32 cellular contexts compared by ENCODE assay signal in genomic region chr13:48019796-48020195, GRCh38. TPM values are rescaled to one million over a fixed set of nuclear protein-coding genes. Genes with fewer than 3 reads are reported as not detected.
DNase-seq lines count a peak whose midpoint lies in the region; ATAC-seq, FAIRE-seq and TF ChIP-seq lines count a peak whose summit lies in the region.
"Had no signal": no experiment of that assay in that cellular context is flagged by ENCODE, and none has a peak within 500 bp of the region (broad histone marks: within the 10 kb centered on the region; RNA-seq: fewer than 3 reads in every experiment).

No MANE protein-coding gene starts in this region.

- no peak overlapping the region for H4K91ac ChIP-seq in IMR-90 (ENCODE audit: insufficient read depth, low read depth, low read length)

- no peaks in the 10 kb centered on the region for H4K20me1 ChIP-seq in HepG2 (ENCODE audit: insufficient read depth, low read length)
- no peaks in the 10 kb centered on the region for H4K20me1 ChIP-seq in IMR-90 (ENCODE audit: insufficient read depth, low read length)
- no peaks in the 10 kb centered on the region for H4K20me1 ChIP-seq in K562 (replicated peaks; ENCODE audit: control insufficient read depth, insufficient read depth, low read length)
- H4K20me1 ChIP-seq: BLaER1; BLaER1 treated with 17β-estradiol and CSF1 and Interleukin-3, amounts not matched to agents 10 nM and 100 nM had no signal

- in situ Hi-C loops in HepG2 (cut with HindIII; ENCODE audit: extremely low pct_ligation_motif_present, low pct_unique_long_range_greater_than_20kb), result no loop called here
- in situ Hi-C loops in IMR-90 (cut with MboI; ENCODE audit: low sequenced_read_pairs), result no loop called here
- in situ Hi-C loops in K562 (cut with MboI), result no loop called here

- no peaks in the 10 kb centered on the region for H3K27me3 ChIP-seq in HepG2 (ENCODE audit: control insufficient read depth in 1 of 2, insufficient read depth in 2 of 2, low read length in 2 of 2)
- no peaks in the 10 kb centered on the region for H3K27me3 ChIP-seq in right lobe of liver
- H3K27me3 ChIP-seq in IMR-90 (ENCODE audit: control insufficient read depth, insufficient read depth, low read length), result no peaks in the 10 kb centered on the region
- H3K27me3 ChIP-seq in K562 (ENCODE audit: control insufficient read depth in 2 of 2, insufficient read depth in 2 of 2, low read length in 2 of 2), result no peaks in the 10 kb centered on the region
- H3K27me3 ChIP-seq in WERI-Rb-1 (ENCODE audit: insufficient read depth, low read depth, severe bottlenecking), result no peaks in the 10 kb centered on the region
- H3K27me3 ChIP-seq: BE2C; BLaER1; BLaER1 treated with 17β-estradiol and CSF1 and Interleukin-3, amounts not matched to agents 10 nM and 100 nM had no signal

- BruUV-seq in HepG2 (replicated peaks; lab: Mats Ljungman, UMichigan), result no TSS peak
- no TSS peak for BruUV-seq in IMR-90 (replicated peaks; lab: Mats Ljungman, UMichigan)
- BruUV-seq in K562 (replicated peaks; lab: Mats Ljungman, UMichigan), result no TSS peak

- ATAC-seq in HepG2 (no peak), right lobe of liver (no peak), IMR-90 (ENCODE audit: low read depth) (no peak), K562 (no peak), GM19395 (IDR thresholded peaks at IDR 0.05; ENCODE audit: unreplicated experiment) (no peak), HG03097 (IDR thresholded peaks at IDR 0.05; ENCODE audit: low FRiP score, unreplicated experiment) (no peak)
- ATAC-seq: A549; CD8-positive, alpha-beta T cell had no signal

- H3K36me3 ChIP-seq in HepG2 (replicated peaks in 1 of 2; ENCODE audit: control insufficient read depth in 1 of 2, insufficient read depth in 2 of 2, low read length in 2 of 2) (no peaks in the 10 kb centered on the region), right lobe of liver (no peaks in the 10 kb centered on the region), IMR-90 (ENCODE audit: control insufficient read depth, insufficient read depth, low read length) (no peaks in the 10 kb centered on the region), K562 (ENCODE audit: control insufficient read depth, insufficient read depth, low read length) (no peaks in the 10 kb centered on the region), WERI-Rb-1 (no peaks in the 10 kb centered on the region)
- H3K36me3 ChIP-seq: BE2C had no signal

- DNase-seq in HepG2 (ENCODE audit: low spot score) (no peak), right lobe of liver (no peak), IMR-90 (no peak), K562 (ENCODE audit: extremely low read depth in 1 of 4, low spot score in 3 of 4) (no peak), WERI-Rb-1 (no peak)
- DNase-seq: 8988T; ACHN; AML-193; BE2C; C1 segment of cervical spinal cord; Caco-2; Calu3; CD4-positive, alpha-beta memory T cell; CD4-positive, alpha-beta T cell; CD4-positive, CD25-positive, alpha-beta regulatory T cell; CD8-positive, alpha-beta memory T cell; CD8-positive, alpha-beta T cell; COR-L47; DMS 273 treated with DMSO at 0.1 percent for 48 hours; DMS153; DMS79; DMS79 treated with DMSO at 0.1 percent for 48 hours; DND-41; EL had no signal

- 52% methylated on average over 1 of the region's 1 CpG for WGBS in HepG2 (ENCODE audit: low lambda C conversion rate)
- WGBS in right lobe of liver (ENCODE audit: insufficient coverage, low coverage, low lambda C conversion rate, missing lambda C conversion rate), result 89% methylated on average over 1 of the region's 1 CpG
- WGBS in IMR-90 (ENCODE audit: extremely low coverage in 2 of 2, insufficient read length in 1 of 2), 2 experiments, result no CpG with 5 or more reads among the region's 1 CpG
- WGBS in K562 (ENCODE audit: insufficient coverage, low coverage, missing lambda C conversion rate), result 88% methylated on average over 1 of the region's 1 CpG

- POLR2A ChIA-PET in HepG2 (lab: Yijun Ruan, JAX), result no interaction called here
- POLR2A ChIA-PET in IMR-90 (lab: Charles Lee; ENCODE audit: unreplicated experiment), result no interaction called here
- POLR2A ChIA-PET in K562 (lab: Yijun Ruan, JAX), result no interaction called here

- no peak overlapping the region for H3K23ac ChIP-seq in IMR-90 (ENCODE audit: low read depth, low read length)

- H3K9me1 ChIP-seq in IMR-90 (ENCODE audit: insufficient read depth, low read length), result no peaks in the 10 kb centered on the region
- no peaks in the 10 kb centered on the region for H3K9me1 ChIP-seq in K562 (ENCODE audit: control insufficient read depth, insufficient read depth, low read length)

- CTCF ChIA-PET in HepG2 (lab: Yijun Ruan, JAX; ENCODE audit: low intra/inter-chr PET ratio, low total read pairs), result no interaction called here
- CTCF ChIA-PET in IMR-90 (lab: Yijun Ruan, JAX), result no interaction called here
- CTCF ChIA-PET in K562 (lab: Yijun Ruan, JAX; ENCODE audit: low intra/inter-chr PET ratio), result no interaction called here

- H2BK20ac ChIP-seq in IMR-90 (ENCODE audit: low read depth, low read length), result no peak overlapping the region

- H2AK9ac ChIP-seq in IMR-90 (replicated peaks; ENCODE audit: low read depth, low read length, poor library complexity), result no peak overlapping the region

- H3K4me1 ChIP-seq in HepG2 (ENCODE audit: insufficient read depth, low read length) (0 out of 2 replicates have a peak, but pooled peaks cover 7% of the 10 kb centered on the region), right lobe of liver (no peaks in the 10 kb centered on the region), IMR-90 (ENCODE audit: control insufficient read depth, insufficient read depth, low read length) (no peaks in the 10 kb centered on the region), K562 (replicated peaks in 1 of 2; ENCODE audit: control insufficient read depth in 2 of 2, insufficient read depth in 2 of 2, low read length in 2 of 2) (no peaks in the 10 kb centered on the region)
- H3K4me1 ChIP-seq: A549; BE2C; BLaER1; BLaER1 treated with 17β-estradiol and CSF1 and Interleukin-3, amounts not matched to agents 10 nM and 100 nM; Caco-2 had no signal

- TF ChIP-seq EP300 in HepG2 (IDR thresholded peaks at IDR 0.05; ENCODE audit: low read depth in 2 of 2, low read length in 2 of 2) (no peak), HepG2 (CRISPR knock-in tag; IDR thresholded peaks at IDR 0.05; ENCODE audit: borderline replicate concordance) (no peak), K562 (IDR thresholded peaks at IDR 0.05; ENCODE audit: low read length) (no peak)

- no peaks in the 10 kb centered on the region for H3K79me1 ChIP-seq in IMR-90 (ENCODE audit: low read depth in 1 of 2, low read length in 2 of 2)

- no peak overlapping the region for H2BK15ac ChIP-seq in IMR-90 (ENCODE audit: low read depth, low read length)

- no peak overlapping the region for H3K4ac ChIP-seq in IMR-90 (ENCODE audit: low read depth, low read length)

- no peak overlapping the region for H3K27ac ChIP-seq in HepG2 (ENCODE audit: extremely low read length, insufficient read depth, low read length)
- H3K27ac ChIP-seq in right lobe of liver, result no peak overlapping the region
- peak overlapping the region; percentile 81 for H3K27ac ChIP-seq in C4-2B
- no peak overlapping the region for H3K27ac ChIP-seq in IMR-90 (ENCODE audit: insufficient read depth, low read length)
- no peak overlapping the region for H3K27ac ChIP-seq in K562 (ENCODE audit: extremely low read depth, low read depth, low read length)
- H3K27ac ChIP-seq in WERI-Rb-1, result no peak overlapping the region
- H3K27ac ChIP-seq: A549; BLaER1; BLaER1 treated with 17β-estradiol and CSF1 and Interleukin-3, amounts not matched to agents 10 nM and 100 nM had no signal

- no peak overlapping the region for H3K4me3 ChIP-seq in HepG2 (replicated peaks in 1 of 3; ENCODE audit: insufficient read depth in 1 of 3, low read depth in 2 of 3, low read length in 3 of 3)
- H3K4me3 ChIP-seq in right lobe of liver, result no peak overlapping the region
- H3K4me3 ChIP-seq in IMR-90 (ENCODE audit: insufficient read depth, low read depth, low read length), result no peak overlapping the region
- no peak overlapping the region for H3K4me3 ChIP-seq in K562
- no peak overlapping the region for H3K4me3 ChIP-seq in WERI-Rb-1 (ENCODE audit: low read depth, low read length)
- H3K4me3 ChIP-seq: A549; BLaER1; BLaER1 treated with 17β-estradiol and CSF1 and Interleukin-3, amounts not matched to agents 10 nM and 100 nM had no signal

- H4K5ac ChIP-seq in IMR-90 (ENCODE audit: low read depth, low read length), result no peak overlapping the region

- H3K9me3 ChIP-seq in HepG2 (ENCODE audit: low read length), result no peaks in the 10 kb centered on the region
- no peaks in the 10 kb centered on the region for H3K9me3 ChIP-seq in right lobe of liver
- H3K9me3 ChIP-seq in IMR-90 (ENCODE audit: control insufficient read depth, insufficient read depth, low read length), result no peaks in the 10 kb centered on the region
- H3K9me3 ChIP-seq in K562 (replicated peaks; ENCODE audit: control insufficient read depth, insufficient read depth, low read depth, low read length), result no peaks in the 10 kb centered on the region
- H3K9me3 ChIP-seq in WERI-Rb-1 (ENCODE audit: severe bottlenecking), result no peaks in the 10 kb centered on the region
- H3K9me3 ChIP-seq: A549, BE2C, BLaER1, Caco-2 had no signal

- H4K8ac ChIP-seq in IMR-90 (ENCODE audit: low read depth in 2 of 2, low read length in 2 of 2), result no peak overlapping the region

- H2BK120ac ChIP-seq in IMR-90 (ENCODE audit: low read depth, low read length), result no peak overlapping the region

- H2AFZ ChIP-seq in HepG2 (ENCODE audit: low read length), result no peak overlapping the region
- no peak overlapping the region for H2AFZ ChIP-seq in IMR-90 (replicated peaks; ENCODE audit: low read length, poor library complexity)
- H2AFZ ChIP-seq in K562 (ENCODE audit: low read depth, low read length), result no peak overlapping the region

- no peak overlapping the region for H3K18ac ChIP-seq in IMR-90 (ENCODE audit: low read depth, low read length)

- no peak overlapping the region for H3K56ac ChIP-seq in IMR-90 (ENCODE audit: extremely low read depth, insufficient read depth, low read length)

- H3K4me2 ChIP-seq in HepG2 (ENCODE audit: low read depth, low read length) (no peak overlapping the region), IMR-90 (ENCODE audit: low read depth, low read length) (no peak overlapping the region), K562 (ENCODE audit: insufficient read depth, low read length) (no peak overlapping the region)
- H3K4me2 ChIP-seq: A549; BLaER1; BLaER1 treated with 17β-estradiol and CSF1 and Interleukin-3, amounts not matched to agents 10 nM and 100 nM had no signal

- no peak overlapping the region for H2BK5ac ChIP-seq in IMR-90 (ENCODE audit: low read depth, low read length, poor library complexity, severe bottlenecking)

- TF ChIP-seq RAD21 in HepG2 (CRISPR knock-in tag; IDR thresholded peaks at IDR 0.05) (no peak), IMR-90 (IDR thresholded peaks at IDR 0.05; ENCODE audit: low read length) (no peak), K562 (CRISPR knock-in tag; conservative IDR thresholded peaks at IDR 0.05 in 1 of 2, IDR thresholded peaks at IDR 0.05 in 1 of 2) (no peak)

- dilution Hi-C loops in IMR-90 (cut with HindIII; ENCODE audit: low sequenced_read_pairs, unreplicated experiment), result no loop called here

- intact Hi-C loops in HepG2 (cut with micrococcal nuclease; ENCODE audit: unreplicated experiment), result no loop called here
- intact Hi-C loops in right lobe of liver (cut with DNase I), result no loop called here
- intact Hi-C loops in IMR-90 (cut with micrococcal nuclease), result no loop called here
- intact Hi-C loops in K562 (cut with micrococcal nuclease), result no loop called here

- H3K14ac ChIP-seq in IMR-90 (replicated peaks; ENCODE audit: low read depth, low read length), result no peak overlapping the region

- no peak for TF ChIP-seq POLR2A in HepG2 (IDR thresholded peaks at IDR 0.05; ENCODE audit: insufficient read depth in 1 of 2, low read depth in 2 of 2, low read length in 2 of 2)
- TF ChIP-seq POLR2A in right lobe of liver (IDR thresholded peaks at IDR 0.05), result no peak
- TF ChIP-seq POLR2A in IMR-90 (IDR thresholded peaks at IDR 0.05; ENCODE audit: low read depth, low read length), result no peak
- TF ChIP-seq POLR2A in K562 (conservative IDR thresholded peaks at IDR 0.05), result no peak

- TF ChIP-seq CTCF in HepG2 (CRISPR knock-in tag; IDR thresholded peaks at IDR 0.05) (no peak), right lobe of liver (IDR thresholded peaks at IDR 0.05) (no peak), C4-2B (conservative IDR thresholded peaks at IDR 0.05) (no peak), IMR-90 (conservative IDR thresholded peaks at IDR 0.05; ENCODE audit: low read depth, low read length) (no peak), K562 (IDR thresholded peaks at IDR 0.05 in 2 of 3, conservative IDR thresholded peaks at IDR 0.05 in 1 of 3; ENCODE audit: insufficient read depth in 2 of 3, low read depth in 1 of 3, low read length in 3 of 3) (no peak), WERI-Rb-1 (IDR thresholded peaks at IDR 0.05; ENCODE audit: low read depth, low read length) (no peak)

- H2AK5ac ChIP-seq in IMR-90 (ENCODE audit: low read depth, low read length), result no peak overlapping the region

- FAIRE-seq in HepG2 (lab: Jason Lieb, UNC), result no peak
- no peak for FAIRE-seq in K562 (lab: Jason Lieb, UNC)
- FAIRE-seq: A204.1, A549, D721Med had no signal

- H3K79me2 ChIP-seq in HepG2 (ENCODE audit: insufficient read depth, low read length), result no peaks in the 10 kb centered on the region
- no peaks in the 10 kb centered on the region for H3K79me2 ChIP-seq in K562 (ENCODE audit: control insufficient read depth, insufficient read depth, low read length)

- H3K9ac ChIP-seq in HepG2 (ENCODE audit: insufficient read depth, low read depth, low read length) (no peak overlapping the region), IMR-90 (ENCODE audit: low read depth, low read length) (no peak overlapping the region), K562 (ENCODE audit: insufficient read depth in 1 of 2, low read depth in 2 of 2, low read length in 2 of 2) (no peak overlapping the region)
- H3K9ac ChIP-seq: BLaER1; BLaER1 treated with 17β-estradiol and CSF1 and Interleukin-3, amounts not matched to agents 10 nM and 100 nM had no signal

RNA-seq across cellular contexts. Expression of gene NUDT15, which starts 17.7 kb away (rescaled TPM):
- 47.3 and 69.9 TPM in 2 replicates for total RNA-seq in HepG2 (2016; rRNA removed; fragmentation: Illumina TruSeq; extraction: Trizol)
- total RNA-seq in HepG2 (2016; cell fraction: cytosol; rRNA removed; fragmentation: Illumina TruSeq; extraction: Trizol; ENCODE audit: low read depth), result 7.1 and 7.9 TPM in 2 replicates
- 49.0 and 73.7 TPM in 2 replicates for total RNA-seq in HepG2 (2016; cell fraction: insoluble cytoplasmic fraction; rRNA removed; fragmentation: Illumina TruSeq; extraction: Trizol)
- total RNA-seq in HepG2 (2016; cell fraction: membrane; rRNA removed; fragmentation: Illumina TruSeq; extraction: Trizol), result 30.3 and 35.9 TPM in 2 replicates
- total RNA-seq in HepG2 (2016; cell fraction: nucleus; rRNA removed; fragmentation: Illumina TruSeq; extraction: Trizol), result 15.9 and 17.8 TPM in 2 replicates
- 13.6 and 21.3 TPM in 2 replicates for polyA plus RNA-seq in HepG2 (2011; rRNA removed)
- 11.3 and 13.1 TPM in 2 replicates for polyA plus RNA-seq in HepG2 (2011; cell fraction: cytosol; rRNA removed)
- 2.6 and 3.5 TPM in 2 replicates for polyA plus RNA-seq in HepG2 (2011; cell fraction: nucleus; rRNA removed)
- polyA plus RNA-seq in HepG2 (2012), result 13.1 and 17.2 TPM in 2 replicates
- 8.9 and 9.5 TPM in 2 replicates for polyA plus RNA-seq in HepG2 (2016; cell fraction: cytosol; fragmentation: Illumina TruSeq; extraction: Trizol; ENCODE audit: low read depth)
- polyA plus RNA-seq in HepG2 (2016; cell fraction: insoluble cytoplasmic fraction; fragmentation: Illumina TruSeq; extraction: Trizol; ENCODE audit: low read depth), result 75.0 and 88.7 TPM in 2 replicates
- polyA plus RNA-seq in HepG2 (2016; cell fraction: membrane; fragmentation: Illumina TruSeq; extraction: Trizol; ENCODE audit: low read depth), result 25.3 and 25.5 TPM in 2 replicates
- polyA plus RNA-seq in HepG2 (2016; cell fraction: nucleus; fragmentation: Illumina TruSeq; extraction: Trizol; ENCODE audit: insufficient read depth, low read depth), result 26.7 and 30.6 TPM in 2 replicates
- 2.7 and 6.2 TPM in 2 replicates for polyA minus RNA-seq in HepG2 (2011; rRNA and poly(A)+ RNA removed; ENCODE audit: low replicate concordance)
- 5.0 and 6.7 TPM in 2 replicates for polyA minus RNA-seq in HepG2 (2011; cell fraction: cytosol; rRNA and poly(A)+ RNA removed)
- 5.1 and 5.9 TPM in 2 replicates for polyA minus RNA-seq in HepG2 (2011; cell fraction: nucleus; rRNA and poly(A)+ RNA removed)
- total RNA-seq in right lobe of liver, result 1 to 10 TPM; 5.1 to 7.6 (median 6.3) TPM
- 13.1 and 26.7 TPM in 2 replicates for total RNA-seq in IMR-90 (2012; rRNA removed)
- 11.8 and 14.2 TPM in 2 replicates for polyA plus RNA-seq in IMR-90 (2012; rRNA removed)
- polyA plus RNA-seq in IMR-90 (2012; cell fraction: cytosol; rRNA removed), result 3.3 and 7.0 TPM in 2 replicates
- 0.86 and 3.4 TPM in 2 replicates for polyA plus RNA-seq in IMR-90 (2012; cell fraction: nucleus; rRNA removed; ENCODE audit: low replicate concordance)
- 0.93 and 3.4 TPM in 2 replicates for total RNA-seq in K562 (2011; cell fraction: chromatin; rRNA removed; ENCODE audit: low replicate concordance)
- total RNA-seq in K562 (2011; cell fraction: nucleolus; rRNA removed), result 1.7 and 2.1 TPM in 2 replicates
- total RNA-seq in K562 (2011; cell fraction: nucleoplasm; rRNA removed), result 3.4 and 6.3 TPM in 2 replicates
- 14.2 and 14.6 TPM in 2 replicates for total RNA-seq in K562 (2014; rRNA removed)
- 25.0 and 25.3 TPM in 2 replicates for total RNA-seq in K562 (2014; rRNA removed; fragmentation: Illumina TruSeq; extraction: Trizol)
- 24.8 and 26.9 TPM in 2 replicates for total RNA-seq in K562 (2015; rRNA removed; fragmentation: Illumina TruSeq; extraction: Trizol)
- 14.4 and 15.6 TPM in 2 replicates for total RNA-seq in K562 (2021)
- 18.6 and 23.2 TPM in 2 replicates for polyA plus RNA-seq in K562 (2011; rRNA removed)
- polyA plus RNA-seq in K562 (2011; cell fraction: cytosol; rRNA removed), result 7.6 and 16.8 TPM in 2 replicates
- polyA plus RNA-seq in K562 (2011; cell fraction: nucleus; rRNA removed), result 2.0 and 3.8 TPM in 2 replicates
- polyA plus RNA-seq in K562 (2012), result 15.4 and 17.3 TPM in 2 replicates
- polyA plus RNA-seq in K562 (2014; fragmentation: Illumina TruSeq; extraction: Trizol), result 19.4 and 25.6 TPM in 2 replicates
- 10 to 100 TPM; 19.0 to 21.6 TPM for polyA plus RNA-seq in K562 (2014; fragmentation: Nextera tagmentation; extraction: Ambion mirVana)
- 19.5 and 21.4 TPM in 2 replicates for polyA plus RNA-seq in K562 (2014; rRNA removed)
- 5.7 and 6.7 TPM in 2 replicates for polyA minus RNA-seq in K562 (2011; rRNA and poly(A)+ RNA removed)
- 3.3 and 4.0 TPM in 2 replicates for polyA minus RNA-seq in K562 (2011; cell fraction: cytosol; rRNA and poly(A)+ RNA removed)
- polyA minus RNA-seq in K562 (2011; cell fraction: nucleus; rRNA and poly(A)+ RNA removed), result 0.94 and 2.3 TPM in 2 replicates

RNA-seq across cellular contexts. Expression of gene SUCLA2, which starts 18.7 kb away (rescaled TPM):
- total RNA-seq in HepG2 (2016; rRNA removed; fragmentation: Illumina TruSeq; extraction: Trizol), result 77.1 and 121 TPM in 2 replicates
- 12.0 and 15.2 TPM in 2 replicates for total RNA-seq in HepG2 (2016; cell fraction: cytosol; rRNA removed; fragmentation: Illumina TruSeq; extraction: Trizol; ENCODE audit: low read depth)
- total RNA-seq in HepG2 (2016; cell fraction: insoluble cytoplasmic fraction; rRNA removed; fragmentation: Illumina TruSeq; extraction: Trizol), result 75.9 and 120 TPM in 2 replicates
- total RNA-seq in HepG2 (2016; cell fraction: membrane; rRNA removed; fragmentation: Illumina TruSeq; extraction: Trizol), result 14.9 and 21.6 TPM in 2 replicates
- total RNA-seq in HepG2 (2016; cell fraction: nucleus; rRNA removed; fragmentation: Illumina TruSeq; extraction: Trizol), result 63.1 and 64.4 TPM in 2 replicates
- polyA plus RNA-seq in HepG2 (2011; rRNA removed), result 20.2 and 28.4 TPM in 2 replicates
- polyA plus RNA-seq in HepG2 (2011; cell fraction: cytosol; rRNA removed), result 14.6 and 18.2 TPM in 2 replicates
- polyA plus RNA-seq in HepG2 (2011; cell fraction: nucleus; rRNA removed), result 12.2 and 14.6 TPM in 2 replicates
- 28.9 and 43.9 TPM in 2 replicates for polyA plus RNA-seq in HepG2 (2012)
- polyA plus RNA-seq in HepG2 (2016; cell fraction: cytosol; fragmentation: Illumina TruSeq; extraction: Trizol; ENCODE audit: low read depth), result 4.5 and 4.8 TPM in 2 replicates
- 89.7 and 98.4 TPM in 2 replicates for polyA plus RNA-seq in HepG2 (2016; cell fraction: insoluble cytoplasmic fraction; fragmentation: Illumina TruSeq; extraction: Trizol; ENCODE audit: low read depth)
- polyA plus RNA-seq in HepG2 (2016; cell fraction: membrane; fragmentation: Illumina TruSeq; extraction: Trizol; ENCODE audit: low read depth), result 10.1 and 12.2 TPM in 2 replicates
- polyA plus RNA-seq in HepG2 (2016; cell fraction: nucleus; fragmentation: Illumina TruSeq; extraction: Trizol; ENCODE audit: insufficient read depth, low read depth), result 43.8 and 44.1 TPM in 2 replicates
- 8.5 and 8.7 TPM in 2 replicates for polyA minus RNA-seq in HepG2 (2011; rRNA and poly(A)+ RNA removed; ENCODE audit: low replicate concordance)
- 20.0 and 21.3 TPM in 2 replicates for polyA minus RNA-seq in HepG2 (2011; cell fraction: cytosol; rRNA and poly(A)+ RNA removed)
- 62.0 and 67.2 TPM in 2 replicates for polyA minus RNA-seq in HepG2 (2011; cell fraction: nucleus; rRNA and poly(A)+ RNA removed)
- 10 to 100 TPM; 16.0 to 35.8 (median 19.8) TPM for total RNA-seq in right lobe of liver
- total RNA-seq in IMR-90 (2012; rRNA removed), result 31.5 and 50.5 TPM in 2 replicates
- 29.5 and 36.1 TPM in 2 replicates for polyA plus RNA-seq in IMR-90 (2012; rRNA removed)
- 5.4 and 9.9 TPM in 2 replicates for polyA plus RNA-seq in IMR-90 (2012; cell fraction: cytosol; rRNA removed)
- polyA plus RNA-seq in IMR-90 (2012; cell fraction: nucleus; rRNA removed; ENCODE audit: low replicate concordance), result 2.6 and 12.7 TPM in 2 replicates
- 11.9 and 29.7 TPM in 2 replicates for total RNA-seq in K562 (2011; cell fraction: chromatin; rRNA removed; ENCODE audit: low replicate concordance)
- 8.5 and 8.7 TPM in 2 replicates for total RNA-seq in K562 (2011; cell fraction: nucleolus; rRNA removed)
- total RNA-seq in K562 (2011; cell fraction: nucleoplasm; rRNA removed), result 13.3 and 19.3 TPM in 2 replicates
- total RNA-seq in K562 (2014; rRNA removed), result 17.1 and 23.3 TPM in 2 replicates
- total RNA-seq in K562 (2014; rRNA removed; fragmentation: Illumina TruSeq; extraction: Trizol), result 41.7 and 45.8 TPM in 2 replicates
- 35.8 and 38.3 TPM in 2 replicates for total RNA-seq in K562 (2015; rRNA removed; fragmentation: Illumina TruSeq; extraction: Trizol)
- total RNA-seq in K562 (2021), result 28.2 and 29.8 TPM in 2 replicates
- polyA plus RNA-seq in K562 (2011; rRNA removed), result 29.1 and 42.8 TPM in 2 replicates
- 9.9 and 14.1 TPM in 2 replicates for polyA plus RNA-seq in K562 (2011; cell fraction: cytosol; rRNA removed)
- polyA plus RNA-seq in K562 (2011; cell fraction: nucleus; rRNA removed), result 6.8 and 9.5 TPM in 2 replicates
- polyA plus RNA-seq in K562 (2012), result 21.4 and 24.6 TPM in 2 replicates
- polyA plus RNA-seq in K562 (2014; fragmentation: Illumina TruSeq; extraction: Trizol), result 28.1 and 32.4 TPM in 2 replicates
- polyA plus RNA-seq in K562 (2014; fragmentation: Nextera tagmentation; extraction: Ambion mirVana), result 10 to 100 TPM; 41.2 to 52.9 TPM
- 30.0 and 34.0 TPM in 2 replicates for polyA plus RNA-seq in K562 (2014; rRNA removed)
- polyA minus RNA-seq in K562 (2011; rRNA and poly(A)+ RNA removed), result 36.9 and 39.6 TPM in 2 replicates
- polyA minus RNA-seq in K562 (2011; cell fraction: cytosol; rRNA and poly(A)+ RNA removed), result 11.6 and 12.3 TPM in 2 replicates
- 12.4 and 15.8 TPM in 2 replicates for polyA minus RNA-seq in K562 (2011; cell fraction: nucleus; rRNA and poly(A)+ RNA removed)

Comparison
In these comparisons a context has a peak if more than half of its experiments do, and no peak if none do; other contexts are left out.
1. Of the 241 proteins assayed by ChIP-seq in both HepG2 and K562: peak only in HepG2: none; only in K562: none; in both: CEBPB; in neither: 239; mixed calls (peak in some experiments, not most) for 1.